ENCODE assay signal across 24 cellular contexts in the genomic region with DNA sequence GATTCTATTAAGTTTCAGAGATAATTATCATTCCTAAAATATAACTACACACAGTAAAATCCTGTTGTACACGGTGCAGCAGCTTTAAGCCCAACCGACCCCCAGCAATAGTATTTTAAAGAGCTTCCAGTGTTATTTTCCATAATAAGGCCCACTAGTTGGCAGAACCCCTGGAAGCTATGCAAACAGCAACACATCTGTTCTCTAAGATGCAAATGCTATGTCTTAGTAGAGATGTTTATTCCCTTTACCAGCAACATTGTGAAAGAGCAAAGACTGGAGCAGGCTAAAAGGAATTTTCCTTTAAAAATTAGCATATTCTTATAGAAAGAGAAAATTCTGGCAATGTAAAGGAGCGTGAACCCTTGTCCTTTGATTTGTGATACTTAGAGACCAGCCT.
"Had no signal": no experiment of that assay in that cellular context is flagged by ENCODE, and none has a peak within 500 bp of the region (broad histone marks: within the 10 kb centered on the region; RNA-seq: fewer than 3 reads in every experiment).

No MANE protein-coding gene starts in this region.

- H3K4me3 Mint-ChIP-seq: activated CD4-positive, alpha-beta memory T cell treated with anti-CD3 and anti-CD28 coated beads for 36 hours; activated naive CD8-positive, alpha-beta T cell treated with anti-CD3 and anti-CD28 coated beads for 36 hours; immature natural killer cell; mesothelial cell of epicardium; naive thymus-derived CD8-positive, alpha-beta T cell had no signal

- H3K27ac Mint-ChIP-seq: activated CD4-positive, alpha-beta memory T cell treated with anti-CD3 and anti-CD28 coated beads for 36 hours; activated naive CD8-positive, alpha-beta T cell treated with anti-CD3 and anti-CD28 coated beads for 36 hours; immature natural killer cell; mesothelial cell of epicardium; naive thymus-derived CD8-positive, alpha-beta T cell had no signal

- H3K9me3 ChIP-seq: esophagus muscularis mucosa, gastrocnemius medialis, left lung, prostate gland, spleen, testis, vagina had no signal

- FAIRE-seq: bronchial epithelial cell had no signal

- H3K4me3 ChIP-seq: coronary artery, esophagus muscularis mucosa, gastrocnemius medialis, left lung, prostate gland, spleen, testis, vagina had no signal

- H3K4me1 Mint-ChIP-seq: activated naive CD8-positive, alpha-beta T cell treated with anti-CD3 and anti-CD28 coated beads for 36 hours; immature natural killer cell; naive thymus-derived CD8-positive, alpha-beta T cell had no signal

- DNase-seq: activated CD4-positive, alpha-beta memory T cell treated with anti-CD3 and anti-CD28 coated beads for 36 hours; activated CD4-positive, alpha-beta T cell treated with anti-CD3 and anti-CD28 coated beads for 48 hours; activated CD4-positive, CD25-positive, alpha-beta regulatory T cell; activated naive CD4-positive, alpha-beta T cell treated with Interleukin-2 at 50 U/mL for 16 hours; activated naive CD8-positive, alpha-beta T cell treated with anti-CD3 and anti-CD28 coated beads for 36 hours; activated T-cell treated with anti-CD3 and anti-CD28 coated beads, Interleukin-2, amount 50 U/mL, for 48 hours; cerebellar nuclear complex; gastrocnemius medialis; hippocampal formation; immature natural killer cell; left lung; naive thymus-derived CD8-positive, alpha-beta T cell; spleen; stimulated activated CD4-positive, alpha-beta T cell treated with anti-CD3 and anti-CD28 coated beads, Interleukin-4, amount 100 ng/mL, for 1 hour; stimulated activated naive CD4-positive, alpha-beta T cell; T1000; testis; trophoblast cell had no signal

- H3K9me3 Mint-ChIP-seq: activated CD4-positive, alpha-beta memory T cell treated with anti-CD3 and anti-CD28 coated beads for 36 hours; activated naive CD8-positive, alpha-beta T cell treated with anti-CD3 and anti-CD28 coated beads for 36 hours; mesothelial cell of epicardium; naive thymus-derived CD8-positive, alpha-beta T cell had no signal

- H3K4me1 ChIP-seq: esophagus muscularis mucosa, gastrocnemius medialis, left lung, prostate gland, spleen, testis, vagina had no signal

- H3K36me3 ChIP-seq: esophagus muscularis mucosa, gastrocnemius medialis, left lung, prostate gland, spleen, vagina had no signal

- H3K27me3 ChIP-seq: esophagus muscularis mucosa, gastrocnemius medialis, left lung, spleen, testis, vagina had no signal

- H3K27ac ChIP-seq: coronary artery, esophagus muscularis mucosa, gastrocnemius medialis, left lung, prostate gland, spleen, testis, vagina had no signal

- ATAC-seq: gastrocnemius medialis; left lung; naive thymus-derived CD8-positive, alpha-beta T cell had no signal

- H3K36me3 Mint-ChIP-seq: activated CD4-positive, alpha-beta memory T cell treated with anti-CD3 and anti-CD28 coated beads for 36 hours; activated naive CD8-positive, alpha-beta T cell treated with anti-CD3 and anti-CD28 coated beads for 36 hours; immature natural killer cell; mesothelial cell of epicardium; naive thymus-derived CD8-positive, alpha-beta T cell had no signal
